ENCODE assay signal across 18 cellular contexts in genomic region chr11:82092904-82093303, GRCh38.
"Had no signal": no experiment of that assay in that cellular context is flagged by ENCODE, and none has a peak within 500 bp of the region (broad histone marks: within the 10 kb centered on the region; RNA-seq: fewer than 3 reads in every experiment).

No MANE protein-coding gene starts in this region.

- DNase-seq: colonic mucosa; dermis blood vessel endothelial cell; endodermal cell; foreskin melanocyte; heart left ventricle; hypothalamus; kidney glomerular epithelial cell; mammary epithelial cell; nucleus accumbens; pancreas; right cardiac atrium; small intestine; stimulated activated CD4-positive, alpha-beta T cell treated with anti-CD3 and anti-CD28 coated beads, Interleukin-2, amount 100 ng/mL, for 48 hours; stimulated activated naive CD4-positive, alpha-beta T cell treated with Interleukin-2 at 50 U/mL for 16 hours; trophoblast cell had no signal

- H3K27ac ChIP-seq: colonic mucosa, heart left ventricle, neural progenitor cell, pancreas had no signal

- H3K4me3 ChIP-seq: colonic mucosa, heart left ventricle, neural progenitor cell, pancreas had no signal

- ATAC-seq: heart left ventricle; left lobe of liver; natural killer cell treated with Interleukin-12 subunit alpha and Interleukin-12 subunit beta and Interleukin-15 and Interleukin-18, amount 100 ng/mL, for 72 hours; pancreas; right cardiac atrium had no signal

- H3K27me3 ChIP-seq: colonic mucosa, heart left ventricle, neural progenitor cell, pancreas had no signal

- H3K4me1 ChIP-seq: colonic mucosa, heart left ventricle, neural progenitor cell, pancreas had no signal

- H3K36me3 ChIP-seq: colonic mucosa, heart left ventricle, neural progenitor cell, pancreas had no signal

- H3K4me2 ChIP-seq: neural progenitor cell had no signal

- H3K9me3 ChIP-seq: colonic mucosa, heart left ventricle, pancreas had no signal

- H3K9ac ChIP-seq: neural progenitor cell had no signal
